In the genomic region with DNA sequence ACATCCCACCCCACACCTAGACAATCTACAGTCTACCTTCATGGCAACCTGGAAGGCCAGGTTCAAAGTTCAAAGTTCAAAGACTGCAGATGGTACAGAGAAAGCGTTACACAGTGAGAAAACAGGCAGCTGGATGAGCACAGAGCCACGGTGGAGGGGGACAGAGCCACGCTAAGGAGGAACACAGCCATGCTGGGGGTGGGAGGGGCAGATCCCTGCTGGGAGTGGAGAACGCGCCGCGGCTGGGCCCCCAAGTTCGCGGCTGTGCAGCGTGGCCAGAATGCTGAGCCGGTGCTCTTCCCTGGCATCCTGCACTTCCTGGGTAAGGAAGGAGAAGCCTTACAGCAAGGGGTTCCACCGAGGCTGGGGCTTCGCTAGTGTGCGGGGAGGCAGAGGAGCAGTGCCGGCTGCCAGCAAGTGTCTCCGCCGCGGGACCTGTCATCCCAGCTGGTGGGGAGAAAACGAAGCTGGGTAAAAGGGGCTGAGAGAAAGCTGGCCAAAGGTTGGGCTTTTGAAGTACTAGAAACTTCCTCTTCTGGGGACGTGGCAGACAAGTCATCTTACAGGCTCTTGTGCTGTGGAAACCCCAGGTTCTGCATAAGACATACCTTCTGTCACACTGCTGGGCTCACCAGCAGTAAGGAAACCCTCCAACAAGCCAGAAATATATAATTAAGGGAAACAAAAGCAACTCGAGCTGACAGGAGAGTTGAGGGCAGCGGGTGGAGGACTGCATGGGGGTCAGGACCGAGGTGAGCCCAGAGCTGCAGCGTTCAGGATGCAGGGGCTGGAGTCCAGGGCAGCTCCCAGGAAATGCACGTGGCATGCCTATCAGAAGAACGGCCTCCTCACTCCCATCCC, we compare ENCODE assay signal across 8 cellular contexts.
DNase-seq lines count a peak whose midpoint lies in the region; ATAC-seq and TF ChIP-seq lines count a peak whose summit lies in the region.

No MANE protein-coding gene starts in this region.

- H3K27me3 ChIP-seq in naive thymus-derived CD4-positive, alpha-beta T cell (ENCODE audit: control insufficient read depth in 2 of 2, insufficient read depth in 2 of 2, low read length in 2 of 2) = no peaks in the 10 kb centered on the region
- H3K27me3 ChIP-seq in SK-N-SH (ENCODE audit: insufficient read depth) = no peaks in the 10 kb centered on the region

- POLR2A ChIA-PET in naive thymus-derived CD4-positive, alpha-beta T cell (lab: Charles Lee) = interaction anchor here (0.9 to 20.2 kb wide), 5 partner anchors 10 to 96 kb away, joined by 3 to 362 read pairs (median 22); no protein-coding TSS in a partner anchor
- POLR2A ChIA-PET in SK-N-SH (lab: Yijun Ruan, JAX) = no interaction called here

- H3K79me2 ChIP-seq in SK-N-SH (ENCODE audit: insufficient read depth) = peaks cover 8% of the 10 kb centered on the region; the same call in 1 of the 2 replicates

- peaks cover 5 to 7% of the 10 kb centered on the region in 2 donors for H3K36me3 Mint-ChIP-seq in CD14-positive monocyte
- no peaks in the 10 kb centered on the region for H3K36me3 Mint-ChIP-seq in brain
- peaks cover 0 to 18% (median 0%) of the 10 kb centered on the region in 5 donors for H3K36me3 Mint-ChIP-seq in naive thymus-derived CD4-positive, alpha-beta T cell

- H3F3A ChIP-seq in SK-N-SH (replicated peaks; ENCODE audit: insufficient read depth) = no peaks in the 10 kb centered on the region

- TF ChIP-seq CTCF in CD14-positive monocyte (IDR thresholded peaks at IDR 0.05) = no peak
- no peak for TF ChIP-seq CTCF in brain (conservative IDR thresholded peaks at IDR 0.05)
- TF ChIP-seq CTCF in SK-N-SH (IDR thresholded peaks at IDR 0.05) = no peak

- no peak overlapping the region for H3K9ac ChIP-seq in SK-N-SH

- ATAC-seq in naive thymus-derived CD4-positive, alpha-beta T cell = peak; percentile 60
- no peak for ATAC-seq in GM21576 (IDR thresholded peaks at IDR 0.05; ENCODE audit: unreplicated experiment)
- ATAC-seq in HG02840 (IDR thresholded peaks at IDR 0.05; ENCODE audit: low FRiP score, unreplicated experiment) = no peak

- H3K4me1 ChIP-seq in naive thymus-derived CD4-positive, alpha-beta T cell (ENCODE audit: control insufficient read depth in 2 of 2, insufficient read depth in 2 of 2, low read length in 2 of 2) = peaks cover 35 to 49% of the 10 kb centered on the region in 2 donors
- H3K4me1 ChIP-seq in SK-N-SH (ENCODE audit: control insufficient read depth in 1 of 2, insufficient read depth in 2 of 2, low read depth in 1 of 2, low read length in 1 of 2) = peaks cover 0 to 37% of the 10 kb centered on the region in 2 experiments; a peak in 2 of 4 replicates

- 90% methylated on average over 25 of the region's 26 CpGs for WGBS in SK-N-SH (ENCODE audit: low lambda C conversion rate)

- intact Hi-C loops in CD14-positive monocyte (cut with micrococcal nuclease) = no loop called here
- intact Hi-C loops in naive thymus-derived CD4-positive, alpha-beta T cell (cut with micrococcal nuclease) = loop anchor here (1.0 to 5.0 kb wide), 4 partner anchors 10 to 37 kb away; no protein-coding TSS in a partner anchor

- H3K4me3 ChIP-seq in naive thymus-derived CD4-positive, alpha-beta T cell (ENCODE audit: low read length) = peak overlapping the region; percentile 42
- H3K4me3 ChIP-seq in SK-N-SH (ENCODE audit: low read depth in 2 of 2, low read length in 1 of 2) = no peak overlapping the region

- H3K9me3 Mint-ChIP-seq in CD14-positive monocyte = no peaks in the 10 kb centered on the region
- H3K9me3 Mint-ChIP-seq in brain = no peaks in the 10 kb centered on the region
- peaks cover 0 to 2% (median 0%) of the 10 kb centered on the region in 11 donors for H3K9me3 Mint-ChIP-seq in naive thymus-derived CD4-positive, alpha-beta T cell

- no peak for TF ChIP-seq EP300 in SK-N-SH (IDR thresholded peaks at IDR 0.05; ENCODE audit: borderline replicate concordance in 1 of 2, low read depth in 1 of 2, low read length in 1 of 2)

- H3K4me3 Mint-ChIP-seq in CD14-positive monocyte (peak overlapping the region; percentile 75 to 87), brain (peak overlapping the region in 4 of 5 experiments; percentile 9 to 59 (median 40))
- peak overlapping the region; percentile 78 to 88 (median 86) for H3K4me3 Mint-ChIP-seq in naive thymus-derived CD4-positive, alpha-beta T cell

- no peaks in the 10 kb centered on the region for H4K20me1 ChIP-seq in SK-N-SH (ENCODE audit: insufficient read depth)

- H2AFZ ChIP-seq in SK-N-SH (ENCODE audit: low read depth) = no peak overlapping the region

- H3K36me3 ChIP-seq in naive thymus-derived CD4-positive, alpha-beta T cell (ENCODE audit: control insufficient read depth in 2 of 3, insufficient read depth in 3 of 3, low read length in 3 of 3) = no peaks in the 10 kb centered on the region
- H3K36me3 ChIP-seq in SK-N-SH (replicated peaks in 1 of 2; ENCODE audit: control insufficient read depth in 1 of 2, insufficient read depth in 2 of 2, low read length in 1 of 2) = no peaks in the 10 kb centered on the region

- CTCF ChIA-PET in naive thymus-derived CD4-positive, alpha-beta T cell (lab: Charles Lee) = interaction anchor here (0.7 to 2.0 kb wide), 5 partner anchors 9 to 311 kb away, joined by 3 to 8 read pairs (median 5); no protein-coding TSS in a partner anchor
- CTCF ChIA-PET in SK-N-SH (lab: Yijun Ruan, JAX) = interaction anchor here (2.2 kb wide), 1 partner anchor 20 kb away, joined by 8 read pairs; no protein-coding TSS in a partner anchor

- H3K4me2 ChIP-seq in SK-N-SH = no peak overlapping the region

- TF ChIP-seq RAD21 in SK-N-SH (IDR thresholded peaks at IDR 0.05; ENCODE audit: low read length) = no peak

- peaks cover 0 to 5% (median 4%) of the 10 kb centered on the region in 3 donors for H3K27me3 Mint-ChIP-seq in CD14-positive monocyte (ENCODE audit: low read depth in 3 of 3)
- H3K27me3 Mint-ChIP-seq in brain = no peaks in the 10 kb centered on the region
- peaks cover 0 to 3% (median 0%) of the 10 kb centered on the region in 5 donors for H3K27me3 Mint-ChIP-seq in naive thymus-derived CD4-positive, alpha-beta T cell

- no peaks in the 10 kb centered on the region for H3K9me2 ChIP-seq in SK-N-SH

- peaks cover 54% of the 10 kb centered on the region for H3K4me1 Mint-ChIP-seq in CD14-positive monocyte
- peaks cover 70% of the 10 kb centered on the region for H3K4me1 Mint-ChIP-seq in brain
- peaks cover 47 to 70% (median 64%) of the 10 kb centered on the region in 7 donors for H3K4me1 Mint-ChIP-seq in naive thymus-derived CD4-positive, alpha-beta T cell

- H3K27ac Mint-ChIP-seq in CD14-positive monocyte (peak overlapping the region; percentile 68 to 94 (median 82)), brain (peak overlapping the region; percentile 3 to 85 (median 51))
- peak overlapping the region; percentile 87 to 97 (median 93) for H3K27ac Mint-ChIP-seq in naive thymus-derived CD4-positive, alpha-beta T cell

- H3K27ac ChIP-seq in naive thymus-derived CD4-positive, alpha-beta T cell (ENCODE audit: low read depth, low read length) = peak overlapping the region; percentile 37
- no peak overlapping the region; a peak in 1 of 4 replicates for H3K27ac ChIP-seq in SK-N-SH (ENCODE audit: low read depth in 2 of 2, low read length in 1 of 2)

- peak; percentile 58 for DNase-seq in CD14-positive monocyte (ENCODE audit: low spot score)
- DNase-seq in NOMO-1 treated with DMSO at 0.1 percent for 48 hours (lab: John Stamatoyannopoulos, UW; ENCODE audit: unreplicated experiment) = peak; percentile 92
- peak in 4 of 9 donors; percentile 32 to 56 (median 44) for DNase-seq in naive thymus-derived CD4-positive, alpha-beta T cell
- no peak for DNase-seq in SK-N-SH
- no peak for DNase-seq in stimulated activated CD4-positive, alpha-beta T cell treated with anti-CD3 and anti-CD28 coated beads, Interleukin-4, amount 100 ng/mL, for 4 hours

- H3K9me3 ChIP-seq in naive thymus-derived CD4-positive, alpha-beta T cell (ENCODE audit: control insufficient read depth in 2 of 3, low read length in 3 of 3) = no peaks in the 10 kb centered on the region
- no peaks in the 10 kb centered on the region for H3K9me3 ChIP-seq in SK-N-SH

TF ChIP-seq in SK-N-SH, 30 proteins besides CTCF, POLR2A, EP300 and RAD21 (continues in another document):
- TF ChIP-seq FOSL2 (IDR thresholded peaks at IDR 0.05; ENCODE audit: borderline replicate concordance, low read depth) = no peak
- TF ChIP-seq, protein P1, sequence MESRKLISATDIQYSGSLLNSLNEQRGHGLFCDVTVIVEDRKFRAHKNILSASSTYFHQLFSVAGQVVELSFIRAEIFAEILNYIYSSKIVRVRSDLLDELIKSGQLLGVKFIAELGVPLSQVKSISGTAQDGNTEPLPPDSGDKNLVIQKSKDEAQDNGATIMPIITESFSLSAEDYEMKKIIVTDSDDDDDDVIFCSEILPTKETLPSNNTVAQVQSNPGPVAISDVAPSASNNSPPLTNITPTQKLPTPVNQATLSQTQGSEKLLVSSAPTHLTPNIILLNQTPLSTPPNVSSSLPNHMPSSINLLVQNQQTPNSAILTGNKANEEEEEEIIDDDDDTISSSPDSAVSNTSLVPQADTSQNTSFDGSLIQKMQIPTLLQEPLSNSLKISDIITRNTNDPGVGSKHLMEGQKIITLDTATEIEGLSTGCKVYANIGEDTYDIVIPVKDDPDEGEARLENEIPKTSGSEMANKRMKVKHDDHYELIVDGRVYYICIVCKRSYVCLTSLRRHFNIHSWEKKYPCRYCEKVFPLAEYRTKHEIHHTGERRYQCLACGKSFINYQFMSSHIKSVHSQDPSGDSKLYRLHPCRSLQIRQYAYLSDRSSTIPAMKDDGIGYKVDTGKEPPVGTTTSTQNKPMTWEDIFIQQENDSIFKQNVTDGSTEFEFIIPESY (IDR thresholded peaks at IDR 0.05; ENCODE audit: borderline replicate concordance, low read depth) = no peak
- TF ChIP-seq FOXJ3 (CRISPR knock-in tag; IDR thresholded peaks at IDR 0.05) = no peak
- no peak for TF ChIP-seq NRF1 (IDR thresholded peaks at IDR 0.05; ENCODE audit: low read depth, low read length)
- TF ChIP-seq RFX5 (IDR thresholded peaks at IDR 0.05; ENCODE audit: low read length) = no peak
- no peak for TF ChIP-seq POLR2AphosphoS5 (IDR thresholded peaks at IDR 0.05; ENCODE audit: low read depth, low read length)
- TF ChIP-seq YY1 (IDR thresholded peaks at IDR 0.05; ENCODE audit: low read depth) = no peak
- TF ChIP-seq TAF1 (IDR thresholded peaks at IDR 0.05; ENCODE audit: borderline replicate concordance, low read depth, low read length) = no peak
- no peak for TF ChIP-seq GATA2 (CRISPR knock-in tag; IDR thresholded peaks at IDR 0.05)
- TF ChIP-seq, protein P2, sequence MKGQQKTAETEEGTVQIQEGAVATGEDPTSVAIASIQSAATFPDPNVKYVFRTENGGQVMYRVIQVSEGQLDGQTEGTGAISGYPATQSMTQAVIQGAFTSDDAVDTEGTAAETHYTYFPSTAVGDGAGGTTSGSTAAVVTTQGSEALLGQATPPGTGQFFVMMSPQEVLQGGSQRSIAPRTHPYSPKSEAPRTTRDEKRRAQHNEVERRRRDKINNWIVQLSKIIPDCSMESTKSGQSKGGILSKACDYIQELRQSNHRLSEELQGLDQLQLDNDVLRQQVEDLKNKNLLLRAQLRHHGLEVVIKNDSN (IDR thresholded peaks at IDR 0.05; ENCODE audit: borderline replicate concordance, low read depth) = no peak

Comparison
In these comparisons a context has a peak if more than half of its experiments do, and no peak if none do; other contexts are left out.
1. DNase-seq: peak in CD14-positive monocyte (single experiment) and NOMO-1 treated with DMSO at 0.1 percent for 48 hours (single experiment); none in SK-N-SH (single experiment) and stimulated activated CD4-positive, alpha-beta T cell treated with anti-CD3 and anti-CD28 coated beads, Interleukin-4, amount 100 ng/mL, for 4 hours (0 of 2).
2. intact Hi-C loops: an anchor here in naive thymus-derived CD4-positive, alpha-beta T cell (1.0 to 5.0 kb wide); none called in CD14-positive monocyte.
3. Peak in every context shown above with its lines, with median percentiles within 50 percentile points of each other: H3K27ac Mint-ChIP-seq and H3K4me3 Mint-ChIP-seq.